9 cellular contexts compared by ENCODE assay signal in the genomic region with DNA sequence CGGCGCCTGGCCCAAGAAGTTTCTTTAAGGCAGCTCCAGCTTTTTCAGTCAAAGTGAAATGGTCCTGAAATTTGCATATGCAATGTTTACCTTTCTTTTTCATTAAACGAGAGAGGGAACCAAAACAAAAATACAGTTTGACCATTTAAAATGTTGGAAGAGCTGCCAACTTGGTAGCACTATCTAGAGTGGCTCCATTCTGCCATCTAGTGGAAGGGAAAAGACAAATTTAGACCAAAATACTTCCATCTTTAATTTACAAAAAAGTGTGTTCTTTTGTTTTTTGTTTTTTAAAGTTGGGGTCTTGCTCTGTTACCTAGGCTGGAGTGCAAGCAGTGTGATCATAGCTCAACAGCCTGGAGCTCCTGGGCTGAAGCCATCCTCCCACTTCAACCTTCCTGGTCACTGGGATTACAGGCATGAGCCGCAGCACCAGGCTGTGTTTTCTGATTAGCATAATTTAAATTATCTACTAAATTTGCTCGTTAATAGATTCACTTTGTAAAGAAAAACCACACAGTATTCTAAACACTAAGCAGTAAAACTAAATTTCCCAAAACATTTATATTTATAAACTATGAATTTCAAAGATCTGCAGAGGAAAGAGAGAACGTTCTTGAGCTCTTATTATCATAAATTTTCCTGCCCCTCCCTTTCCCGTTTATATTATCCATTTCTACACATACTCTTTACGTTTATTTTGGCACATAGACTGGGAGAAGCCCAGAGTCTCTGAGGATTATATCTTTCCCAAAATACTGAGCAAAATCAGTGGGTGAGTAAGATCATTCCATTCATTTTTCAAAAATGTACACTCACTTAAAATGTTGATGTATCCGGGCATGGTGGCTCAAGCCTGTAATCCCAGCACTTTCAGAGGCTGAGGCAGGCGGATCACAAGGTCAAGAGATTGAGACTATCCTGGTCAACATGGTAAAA. TPM values are rescaled to one million over a fixed set of nuclear protein-coding genes. Genes with fewer than 3 reads are reported as not detected.
DNase-seq lines count a peak whose midpoint lies in the region; ATAC-seq and TF ChIP-seq lines count a peak whose summit lies in the region.
"Had no signal": no experiment of that assay in that cellular context is flagged by ENCODE, and none has a peak within 500 bp of the region (broad histone marks: within the 10 kb centered on the region; RNA-seq: fewer than 3 reads in every experiment).

No MANE protein-coding gene starts in this region.

- no peaks in the 10 kb centered on the region for H3K9me3 ChIP-seq in OCI-LY3 (ENCODE audit: insufficient read depth, low read length)

- no peaks in the 10 kb centered on the region for H3K36me3 ChIP-seq in OCI-LY3 (replicated peaks; ENCODE audit: low read depth, low read length)

- no peaks in the 10 kb centered on the region for H4K20me1 ChIP-seq in OCI-LY3 (ENCODE audit: insufficient read depth, low read length)

- no peak overlapping the region for H3K4me3 ChIP-seq in OCI-LY3 (ENCODE audit: low read length)

- DNase-seq in Caki2 (ENCODE audit: low read depth) (peak; percentile 28), HT1080 (ENCODE audit: low read depth) (peak; percentile 49), nephron progenitor cell (no peak)
- peak in 1 of 3 experiments; percentile 25 for DNase-seq in effector memory CD8-positive, alpha-beta T cell

- ATAC-seq in effector memory CD8-positive, alpha-beta T cell (replicated peaks): peak; percentile 55
- ATAC-seq in GM21447 (IDR thresholded peaks at IDR 0.05; ENCODE audit: unreplicated experiment): no peak
- no peak for ATAC-seq in GM18867 (IDR thresholded peaks at IDR 0.05; ENCODE audit: unreplicated experiment)
- ATAC-seq in HG02840 (IDR thresholded peaks at IDR 0.05; ENCODE audit: low FRiP score, unreplicated experiment): no peak

- no peak overlapping the region for H3K27ac ChIP-seq in OCI-LY3 (ENCODE audit: low read length)

- peaks cover 29% of the 10 kb centered on the region for H3K4me1 ChIP-seq in OCI-LY3 (ENCODE audit: low read length)

- peaks cover 6 to 10% of the 10 kb centered on the region in 2 donors for H3K4me1 Mint-ChIP-seq in effector memory CD8-positive, alpha-beta T cell (ENCODE audit: low read depth in 2 of 2)
- peaks cover 29% of the 10 kb centered on the region for H3K4me1 Mint-ChIP-seq in nephron progenitor cell

- TF ChIP-seq CTCF in OCI-LY3 (IDR thresholded peaks at IDR 0.05; ENCODE audit: low read depth, low read length) (peak; percentile 81), nephron progenitor cell (IDR thresholded peaks at IDR 0.05) (peak; percentile 54)

- H3K4me3 Mint-ChIP-seq in effector memory CD8-positive, alpha-beta T cell: no peak overlapping the region
- no peak overlapping the region for H3K4me3 Mint-ChIP-seq in nephron progenitor cell

- H3K27me3 ChIP-seq in OCI-LY3 (ENCODE audit: low read depth, low read length): no peaks in the 10 kb centered on the region

- no peak overlapping the region for H3K27ac Mint-ChIP-seq in effector memory CD8-positive, alpha-beta T cell
- H3K27ac Mint-ChIP-seq in nephron progenitor cell: no peak overlapping the region

- H3K4me2 ChIP-seq in OCI-LY3 (ENCODE audit: low read length): peak overlapping the region; percentile 31; the same call in 1 of the 2 replicates

- no peak overlapping the region for H3K9ac ChIP-seq in OCI-LY3 (ENCODE audit: low read length)

- H3K79me2 ChIP-seq in OCI-LY3 (ENCODE audit: low read length): peaks cover 6% of the 10 kb centered on the region

- peaks cover 0 to 21% of the 10 kb centered on the region in 2 donors for H3K27me3 Mint-ChIP-seq in effector memory CD8-positive, alpha-beta T cell
- H3K27me3 Mint-ChIP-seq in nephron progenitor cell (ENCODE audit: low read depth, poor library complexity): peaks cover 26% of the 10 kb centered on the region

- no peak overlapping the region for H2AFZ ChIP-seq in OCI-LY3 (ENCODE audit: low read depth, low read length)

- in situ Hi-C loops in Caki2 (cut with HindIII; ENCODE audit: low pct_unique_long_range_greater_than_20kb, low sequenced_read_pairs): no loop called here

- peaks cover 4% of the 10 kb centered on the region for H3K36me3 Mint-ChIP-seq in effector memory CD8-positive, alpha-beta T cell (ENCODE audit: insufficient read depth)
- H3K36me3 Mint-ChIP-seq in nephron progenitor cell (ENCODE audit: low read depth): no peaks in the 10 kb centered on the region

- no peaks in the 10 kb centered on the region for H3K9me3 Mint-ChIP-seq in effector memory CD8-positive, alpha-beta T cell
- H3K9me3 Mint-ChIP-seq in nephron progenitor cell: no peaks in the 10 kb centered on the region

RNA-seq across cellular contexts. Expression of a gene that starts 15.4 kb away (rescaled TPM):
- 74.0 and 165 TPM in 2 replicates for total RNA-seq in Caki2 (2014; rRNA removed; shearing (Covaris generic); ENCODE audit: low replicate concordance)
- 84.7 and 95.1 TPM in 2 replicates for total RNA-seq in HT1080 (2014; rRNA removed; shearing (Covaris generic))
- 70.1 and 73.3 TPM in 2 replicates for polyA plus RNA-seq in HT1080 (2015; cell fraction: cytosol; rRNA removed)
- 113 and 122 TPM in 2 replicates for polyA plus RNA-seq in HT1080 (2015; cell fraction: nucleus; rRNA removed)

RNA-seq across cellular contexts. Expression of a gene that starts 20.8 kb away (rescaled TPM):
- not detected in 2 replicates for total RNA-seq in Caki2 (2014; rRNA removed; shearing (Covaris generic); ENCODE audit: low replicate concordance)
- total RNA-seq in HT1080 (2014; rRNA removed; shearing (Covaris generic)): not detected in 2 replicates
- not detected in 2 replicates for polyA plus RNA-seq in HT1080 (2015; cell fraction: cytosol; rRNA removed)
- polyA plus RNA-seq in HT1080 (2015; cell fraction: nucleus; rRNA removed): not detected in 2 replicates
- total RNA-seq: T-helper 1 cell treated with Interleukin-12 subunit alpha and Interleukin-12 subunit beta and Interleukin-4 antibody, amounts not matched to agents 30 ng/mL and 1 ng/mL, for 36 hours had no signal

RNA-seq across cellular contexts. Expression of a gene that starts 38.3 kb away (rescaled TPM):
- 96.9 and 135 TPM in 2 replicates for total RNA-seq in Caki2 (2014; rRNA removed; shearing (Covaris generic); ENCODE audit: low replicate concordance)
- total RNA-seq in HT1080 (2014; rRNA removed; shearing (Covaris generic)): 557 and 581 TPM in 2 replicates
- polyA plus RNA-seq in HT1080 (2015; cell fraction: cytosol; rRNA removed): 725 and 893 TPM in 2 replicates
- 2,088 and 2,429 TPM in 2 replicates for polyA plus RNA-seq in HT1080 (2015; cell fraction: nucleus; rRNA removed)
